Comparison of ENCODE assay signal across 14 cellular contexts in the genomic region with DNA sequence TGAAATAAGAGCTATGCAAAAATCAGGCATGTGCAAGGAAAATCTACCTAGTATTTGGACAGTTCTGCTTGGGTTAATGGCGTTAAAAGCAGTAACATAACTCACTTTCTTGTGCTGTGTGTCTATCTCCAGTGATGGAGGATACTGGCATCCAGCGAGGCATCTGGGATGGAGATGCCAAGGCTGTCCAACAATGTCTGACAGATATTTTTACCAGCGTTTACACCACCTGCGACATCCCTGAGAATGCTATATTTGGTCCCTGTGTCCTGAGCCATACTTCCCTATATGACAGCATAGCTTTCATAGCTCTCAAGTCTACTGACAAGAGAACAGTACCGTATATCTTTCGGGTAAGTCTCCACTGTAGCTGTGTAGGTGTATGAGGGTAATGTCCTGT. TPM values are rescaled to one million over a fixed set of nuclear protein-coding genes. Genes with fewer than 3 reads are reported as not detected.
"Had no signal": no experiment of that assay in that cellular context is flagged by ENCODE, and none has a peak within 500 bp of the region (broad histone marks: within the 10 kb centered on the region; RNA-seq: fewer than 3 reads in every experiment).

No MANE protein-coding gene starts in this region.

- H3K27ac ChIP-seq: colonic mucosa, foreskin keratinocyte, tibial artery had no signal

- H3K4me3 Mint-ChIP-seq: activated CD4-positive, alpha-beta T cell treated with anti-CD3 and anti-CD28 coated beads, Interleukin-2, amount 10 ng/mL, durations not matched to agents 7 days and 5 days; activated T-helper 1 cell treated with anti-CD3 and anti-CD28 coated beads, Interleukin-12 subunit alpha, Interleukin-12 subunit beta, Interleukin-2, Interleukin-4 antibody, amounts not matched to agents 30 ng/mL and 10 ng/mL and 1 ng/mL, durations not matched to agents 14 hours and 24 hours and 36 hours; stimulated activated effector memory CD8-positive, alpha-beta T cell treated with anti-CD3 and anti-CD28 coated beads, Interleukin-12 subunit alpha, Interleukin-12 subunit beta, amount 100 ng/mL, for 72 hours; T-helper 17 cell; WTC11 had no signal

- H3K4me1 ChIP-seq: colonic mucosa, foreskin keratinocyte had no signal

- H3K9me3 Mint-ChIP-seq: activated CD4-positive, alpha-beta T cell treated with anti-CD3 and anti-CD28 coated beads, Interleukin-2, amount 10 ng/mL, durations not matched to agents 7 days and 5 days; activated T-helper 1 cell treated with anti-CD3 and anti-CD28 coated beads, Interleukin-12 subunit alpha, Interleukin-12 subunit beta, Interleukin-2, Interleukin-4 antibody, amounts not matched to agents 30 ng/mL and 10 ng/mL and 1 ng/mL, durations not matched to agents 14 hours and 24 hours and 36 hours; stimulated activated effector memory CD8-positive, alpha-beta T cell treated with anti-CD3 and anti-CD28 coated beads, Interleukin-12 subunit alpha, Interleukin-12 subunit beta, amount 100 ng/mL, for 72 hours; WTC11 had no signal

- H3K9me3 ChIP-seq: colonic mucosa, tibial artery had no signal

- H3K27ac Mint-ChIP-seq: activated CD4-positive, alpha-beta T cell treated with anti-CD3 and anti-CD28 coated beads, Interleukin-2, amount 10 ng/mL, durations not matched to agents 7 days and 5 days; activated T-helper 1 cell treated with anti-CD3 and anti-CD28 coated beads, Interleukin-12 subunit alpha, Interleukin-12 subunit beta, Interleukin-2, Interleukin-4 antibody, amounts not matched to agents 30 ng/mL and 10 ng/mL and 1 ng/mL, durations not matched to agents 14 hours and 24 hours and 36 hours; stimulated activated effector memory CD8-positive, alpha-beta T cell treated with anti-CD3 and anti-CD28 coated beads, Interleukin-12 subunit alpha, Interleukin-12 subunit beta, amount 100 ng/mL, for 72 hours; T-helper 17 cell; WTC11 had no signal

- H3K36me3 ChIP-seq: colonic mucosa, tibial artery had no signal

- DNase-seq: activated CD4-positive, alpha-beta T cell treated with anti-CD3 and anti-CD28 coated beads, Interleukin-2, amount 10 ng/mL, durations not matched to agents 7 days and 5 days; activated CD8-positive, alpha-beta memory T cell treated with anti-CD3 and anti-CD28 coated beads, Interleukin-2, amount 50 U/mL, for 48 hours; activated naive CD4-positive, alpha-beta T cell; caudate nucleus; colonic mucosa; effector CD4-positive, alpha-beta T cell; foreskin keratinocyte; midbrain; T-helper 17 cell; tibial artery had no signal

- H3K4me3 ChIP-seq: colonic mucosa, lung, tibial artery had no signal

- ATAC-seq: foreskin keratinocyte; stimulated activated effector memory CD8-positive, alpha-beta T cell treated with anti-CD3 and anti-CD28 coated beads, Interleukin-12 subunit alpha, Interleukin-12 subunit beta, amount 100 ng/mL, for 72 hours; T-helper 17 cell; WTC11 had no signal

RNA-seq across cellular contexts. Expression of a gene that starts 2.6 kb away (rescaled TPM):
- total RNA-seq: WTC11 had no signal
